In genomic region chr4:13793020-13793710, GRCh38 we compare ENCODE assay signal across 24 cellular contexts.
"Had no signal": no experiment of that assay in that cellular context is flagged by ENCODE, and none has a peak within 500 bp of the region (broad histone marks: within the 10 kb centered on the region; RNA-seq: fewer than 3 reads in every experiment).

No MANE protein-coding gene starts in this region.

- H3K4me3 ChIP-seq: cardiac muscle cell, esophagus muscularis mucosa, lower lobe of right lung, spleen, thoracic aorta, upper lobe of left lung had no signal

- FAIRE-seq: endothelial cell of umbilical vein had no signal

- H3K27me3 Mint-ChIP-seq: dendritic cell treated with granulocyte-macrophage colony-stimulating factor and Interleukin-4, amounts not matched to agents 40 ng/mL and 50 ng/mL, for 4 days; natural killer cell treated with Interleukin-12 subunit alpha and Interleukin-12 subunit beta and Interleukin-15 and Interleukin-18, amount 100 ng/mL, for 72 hours had no signal

- H3K4me3 Mint-ChIP-seq: activated T-cell treated with anti-CD3 and anti-CD28 coated beads, Interleukin-2, amount 50 U/mL, for 72 hours; dendritic cell treated with granulocyte-macrophage colony-stimulating factor and Interleukin-4, amounts not matched to agents 40 ng/mL and 50 ng/mL, for 4 days; natural killer cell treated with Interleukin-12 subunit alpha and Interleukin-12 subunit beta and Interleukin-15 and Interleukin-18, amount 100 ng/mL, for 72 hours; stimulated activated memory B cell treated with anti-CD40 and anti-IgM and Interleukin-4, amounts not matched to agents 10 μg/mL and 1 μg/mL and 100 μg/mL, for 72 hours had no signal

- H3K36me3 Mint-ChIP-seq: natural killer cell treated with Interleukin-12 subunit alpha and Interleukin-12 subunit beta and Interleukin-15 and Interleukin-18, amount 100 ng/mL, for 72 hours; stimulated activated memory B cell treated with anti-CD40 and anti-IgM and Interleukin-4, amounts not matched to agents 10 μg/mL and 1 μg/mL and 100 μg/mL, for 72 hours had no signal

- H3K36me3 ChIP-seq: cardiac muscle cell, esophagus muscularis mucosa, lower lobe of right lung, neutrophil, spleen, thoracic aorta, upper lobe of left lung had no signal

- H3K9me3 ChIP-seq: lower lobe of right lung, neutrophil, spleen, thoracic aorta, upper lobe of left lung had no signal

- H3K9ac ChIP-seq: parathyroid adenoma had no signal

- H3K27ac ChIP-seq: cardiac muscle cell, esophagus muscularis mucosa, lower lobe of right lung, neutrophil, parathyroid adenoma, spleen, thoracic aorta, upper lobe of left lung had no signal

- H3K4me1 ChIP-seq: esophagus muscularis mucosa, lower lobe of right lung, spleen, upper lobe of left lung had no signal

- H3K4me1 Mint-ChIP-seq: stimulated activated memory B cell treated with anti-CD40 and anti-IgM and Interleukin-4, amounts not matched to agents 10 μg/mL and 1 μg/mL and 100 μg/mL, for 72 hours had no signal

- H3K27me3 ChIP-seq: cardiac muscle cell, esophagus muscularis mucosa, neutrophil, spleen, upper lobe of left lung had no signal

- DNase-seq: activated CD4-positive, alpha-beta T cell treated with anti-CD3 and anti-CD28 coated beads, Interleukin-2, amount 50 U/mL, for 1 hour; activated CD8-positive, alpha-beta memory T cell treated with anti-CD3 and anti-CD28 coated beads, Interleukin-2, amount 50 U/mL, for 4 hours; activated effector memory CD4-positive, alpha-beta T cell treated with anti-CD3 and anti-CD28 coated beads, Interleukin-2, amount 50 U/mL, for 16 hours; activated naive CD4-positive, alpha-beta T cell treated with anti-CD3 and anti-CD28 coated beads, Interleukin-2, amount 50 U/mL, for 16 hours; activated T-cell treated with anti-CD3 and anti-CD28 coated beads, Interleukin-2, amount 50 U/mL, for 72 hours; effector memory CD4-positive, alpha-beta T cell; hippocampal formation; left colon; lower lobe of right lung; spleen; stimulated activated CD4-positive, alpha-beta T cell treated with anti-CD3 and anti-CD28 coated beads, Interleukin-4, amount 100 ng/mL, for 4 hours; T-helper 1 cell; T-helper 9 cell; upper lobe of left lung had no signal

- H2AFZ ChIP-seq: parathyroid adenoma had no signal

- ATAC-seq: activated CD4-positive, CD25-positive, alpha-beta regulatory T cell treated with anti-CD3 and anti-CD28 coated beads, Interleukin-2, amount 50 U/mL, for 24 hours; activated T-cell treated with anti-CD3 and anti-CD28 coated beads, Interleukin-2, amount 50 U/mL, for 72 hours; left colon; lower lobe of right lung; natural killer cell treated with Interleukin-12 subunit alpha and Interleukin-12 subunit beta and Interleukin-15 and Interleukin-18, amount 100 ng/mL, for 72 hours; stimulated activated memory B cell treated with anti-CD40 and anti-IgM and Interleukin-4, amounts not matched to agents 10 μg/mL and 1 μg/mL and 100 μg/mL, for 72 hours had no signal

- H3K27ac Mint-ChIP-seq: activated T-cell treated with anti-CD3 and anti-CD28 coated beads, Interleukin-2, amount 50 U/mL, for 72 hours; dendritic cell treated with granulocyte-macrophage colony-stimulating factor and Interleukin-4, amounts not matched to agents 40 ng/mL and 50 ng/mL, for 4 days; natural killer cell treated with Interleukin-12 subunit alpha and Interleukin-12 subunit beta and Interleukin-15 and Interleukin-18, amount 100 ng/mL, for 72 hours; stimulated activated memory B cell treated with anti-CD40 and anti-IgM and Interleukin-4, amounts not matched to agents 10 μg/mL and 1 μg/mL and 100 μg/mL, for 72 hours had no signal

- H3K79me2 ChIP-seq: parathyroid adenoma had no signal
